Comparison of ENCODE assay signal across 27 cellular contexts in the genomic region with DNA sequence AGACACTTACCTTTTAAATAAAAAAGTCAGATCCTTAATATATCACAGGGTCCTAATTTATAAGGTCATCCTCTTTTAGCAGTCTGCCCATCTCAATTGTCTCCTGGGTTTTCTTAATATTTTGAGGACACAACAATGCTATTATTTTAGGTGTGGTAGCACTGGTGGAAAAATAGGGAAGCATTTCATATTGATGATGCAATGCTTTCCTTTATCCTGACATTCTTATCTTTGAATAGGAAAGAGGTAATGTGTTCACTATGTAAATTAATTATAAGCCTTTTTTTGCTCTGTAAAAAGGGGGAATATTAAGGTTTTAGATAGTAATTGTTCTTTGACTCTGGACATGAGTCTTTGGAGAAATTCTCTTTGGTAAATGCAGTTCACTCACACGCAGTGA.
"Had no signal": no experiment of that assay in that cellular context is flagged by ENCODE, and none has a peak within 500 bp of the region (broad histone marks: within the 10 kb centered on the region; RNA-seq: fewer than 3 reads in every experiment).

No MANE protein-coding gene starts in this region.

- H3K27me3 Mint-ChIP-seq: activated CD4-positive, alpha-beta memory T cell treated with anti-CD3 and anti-CD28 coated beads, Interleukin-2, amount 10 ng/mL, durations not matched to agents 7 days and 5 days; activated naive CD4-positive, alpha-beta T cell treated with anti-CD3 and anti-CD28 coated beads, Interleukin-2, amount 10 ng/mL, durations not matched to agents 7 days and 5 days; brain had no signal

- H3K27ac Mint-ChIP-seq: activated CD4-positive, alpha-beta memory T cell treated with anti-CD3 and anti-CD28 coated beads, Interleukin-2, amount 10 ng/mL, durations not matched to agents 7 days and 5 days; activated CD4-positive, alpha-beta T cell treated with anti-CD3 and anti-CD28 coated beads, Interleukin-2, amount 10 ng/mL, durations not matched to agents 7 days and 5 days; activated naive CD4-positive, alpha-beta T cell treated with anti-CD3 and anti-CD28 coated beads, Interleukin-2, amount 10 ng/mL, durations not matched to agents 7 days and 5 days; activated naive CD4-positive, alpha-beta T cell treated with anti-CD3 and anti-CD28 coated beads, Interleukin-2, amount 50 U/mL, for 72 hours; activated naive CD8-positive, alpha-beta T cell treated with anti-CD3 and anti-CD28 coated beads, Interleukin-2, amount 10 ng/mL, durations not matched to agents 7 days and 5 days; activated T-cell treated with anti-CD3 and anti-CD28 coated beads, Interleukin-2, amount 50 U/mL, for 24 hours; activated T-cell treated with anti-CD3 and anti-CD28 coated beads, Interleukin-2, amount 50 U/mL, for 72 hours; WTC11 had no signal

- H3K4me3 Mint-ChIP-seq: activated CD4-positive, alpha-beta memory T cell treated with anti-CD3 and anti-CD28 coated beads, Interleukin-2, amount 10 ng/mL, durations not matched to agents 7 days and 5 days; activated CD4-positive, alpha-beta T cell treated with anti-CD3 and anti-CD28 coated beads, Interleukin-2, amount 10 ng/mL, durations not matched to agents 7 days and 5 days; activated naive CD4-positive, alpha-beta T cell treated with anti-CD3 and anti-CD28 coated beads, Interleukin-2, amount 10 ng/mL, durations not matched to agents 7 days and 5 days; activated naive CD8-positive, alpha-beta T cell treated with anti-CD3 and anti-CD28 coated beads, Interleukin-2, amount 10 ng/mL, durations not matched to agents 7 days and 5 days; activated T-cell treated with anti-CD3 and anti-CD28 coated beads, Interleukin-2, amount 50 U/mL, for 24 hours; activated T-cell treated with anti-CD3 and anti-CD28 coated beads, Interleukin-2, amount 50 U/mL, for 72 hours; WTC11 had no signal

- H3K4me3 ChIP-seq: ascending aorta, breast epithelium, cardiac muscle cell, colonic mucosa, esophagus squamous epithelium, gastroesophageal sphincter, heart right ventricle had no signal

- H3K9me3 ChIP-seq: ascending aorta, breast epithelium, colonic mucosa, esophagus squamous epithelium, gastroesophageal sphincter had no signal

- H3K27me3 ChIP-seq: ascending aorta, breast epithelium, cardiac muscle cell, colonic mucosa, esophagus squamous epithelium, gastroesophageal sphincter, heart right ventricle had no signal

- H3K36me3 Mint-ChIP-seq: activated naive CD4-positive, alpha-beta T cell treated with anti-CD3 and anti-CD28 coated beads, Interleukin-2, amount 10 ng/mL, durations not matched to agents 7 days and 5 days; activated naive CD4-positive, alpha-beta T cell treated with anti-CD3 and anti-CD28 coated beads, Interleukin-2, amount 50 U/mL, for 72 hours; activated naive CD8-positive, alpha-beta T cell treated with anti-CD3 and anti-CD28 coated beads, Interleukin-2, amount 10 ng/mL, durations not matched to agents 7 days and 5 days; brain had no signal

- H3K9me3 Mint-ChIP-seq: activated CD4-positive, alpha-beta T cell treated with anti-CD3 and anti-CD28 coated beads, Interleukin-2, amount 10 ng/mL, durations not matched to agents 7 days and 5 days; activated naive CD4-positive, alpha-beta T cell treated with anti-CD3 and anti-CD28 coated beads, Interleukin-2, amount 50 U/mL, for 72 hours; activated T-cell treated with anti-CD3 and anti-CD28 coated beads, Interleukin-2, amount 50 U/mL, for 72 hours had no signal

- H3K4me1 ChIP-seq: ascending aorta, breast epithelium, colonic mucosa, esophagus squamous epithelium, gastroesophageal sphincter, heart right ventricle had no signal

- H3K36me3 ChIP-seq: ascending aorta, breast epithelium, cardiac muscle cell, colonic mucosa, esophagus squamous epithelium, gastroesophageal sphincter, heart right ventricle had no signal

- H3K27ac ChIP-seq: ascending aorta, breast epithelium, cardiac muscle cell, colonic mucosa, epithelial cell of prostate, esophagus squamous epithelium, gastroesophageal sphincter, heart right ventricle, VCaP had no signal

- DNase-seq: activated CD4-positive, alpha-beta T cell treated with anti-CD3 and anti-CD28 coated beads for 1 hour; activated CD4-positive, alpha-beta T cell treated with anti-CD3 and anti-CD28 coated beads for 4 hours; activated CD4-positive, alpha-beta T cell treated with anti-CD3 and anti-CD28 coated beads, Interleukin-2, amount 50 U/mL, for 4 hours; activated gamma-delta T cell; activated naive CD4-positive, alpha-beta T cell; activated naive CD8-positive, alpha-beta T cell treated with anti-CD3 and anti-CD28 coated beads, Interleukin-2, amount 10 ng/mL, durations not matched to agents 7 days and 5 days; activated T-cell treated with anti-CD3 and anti-CD28 coated beads for 4 hours; activated T-cell treated with anti-CD3 and anti-CD28 coated beads, Interleukin-2, amount 50 U/mL, for 24 hours; central memory CD4-positive, alpha-beta T cell; cerebellar nuclear complex; effector CD8-positive, alpha-beta T cell; esophagus squamous epithelium; heart right ventricle had no signal

- H3K4me1 Mint-ChIP-seq: activated CD4-positive, alpha-beta memory T cell treated with anti-CD3 and anti-CD28 coated beads, Interleukin-2, amount 10 ng/mL, durations not matched to agents 7 days and 5 days; activated CD4-positive, alpha-beta T cell treated with anti-CD3 and anti-CD28 coated beads, Interleukin-2, amount 10 ng/mL, durations not matched to agents 7 days and 5 days; activated naive CD4-positive, alpha-beta T cell treated with anti-CD3 and anti-CD28 coated beads, Interleukin-2, amount 10 ng/mL, durations not matched to agents 7 days and 5 days; activated naive CD8-positive, alpha-beta T cell treated with anti-CD3 and anti-CD28 coated beads, Interleukin-2, amount 10 ng/mL, durations not matched to agents 7 days and 5 days had no signal
